In genomic region chr22:30287626-30288413, GRCh38 we compare ENCODE assay signal across 8 cellular contexts. TPM values are rescaled to one million over a fixed set of nuclear protein-coding genes. Genes with fewer than 3 reads are reported as not detected.
DNase-seq lines count a peak whose midpoint lies in the region; ATAC-seq and TF ChIP-seq lines count a peak whose summit lies in the region.

No MANE protein-coding gene starts in this region.

- H3K4me3 ChIP-seq in Caco-2 (ENCODE audit: low read depth, low read length) (no peak overlapping the region), HUES48 (ENCODE audit: low read depth, low read length) (peak overlapping the region; percentile 83), RWPE2 (ENCODE audit: severe bottlenecking) (peak overlapping the region; percentile 47), fibroblast of villous mesenchyme (ENCODE audit: low read depth, low read length) (peak overlapping the region; percentile 78)

- TF ChIP-seq CTCF in Caco-2 (IDR thresholded peaks at IDR 0.05; ENCODE audit: insufficient read depth in 1 of 2, low read depth in 1 of 2, low read length in 1 of 2, severe bottlenecking in 1 of 2, unreplicated experiment in 1 of 2) = peak; percentile 59 to 74
- peak; percentile 78 for TF ChIP-seq CTCF in RWPE2 (IDR thresholded peaks at IDR 0.05; ENCODE audit: poor library complexity, severe bottlenecking)
- peak; percentile 76 for TF ChIP-seq CTCF in fibroblast of villous mesenchyme (IDR thresholded peaks at IDR 0.05; ENCODE audit: insufficient read depth, low read depth, low read length)
- TF ChIP-seq CTCF in nephron (IDR thresholded peaks at IDR 0.05; ENCODE audit: unreplicated experiment in 3 of 3) = peak; percentile 71 to 75 (median 72)

- H3K9ac ChIP-seq in HUES48 (ENCODE audit: low read depth, low read length) = no peak overlapping the region

- H3K36me3 ChIP-seq in Caco-2 (ENCODE audit: control insufficient read depth, insufficient read depth, low read length) (no peaks in the 10 kb centered on the region; the same call in 1 of the 2 replicates), HUES48 (ENCODE audit: control insufficient read depth, insufficient read depth, low read length) (0 out of 2 replicates have a peak, but pooled peaks cover 9% of the 10 kb centered on the region), RWPE2 (ENCODE audit: low read depth) (no peaks in the 10 kb centered on the region)

- H3K36me3 Mint-ChIP-seq in Caco-2 (ENCODE audit: insufficient read depth, unreplicated experiment) = no peaks in the 10 kb centered on the region
- H3K36me3 Mint-ChIP-seq in nephron (ENCODE audit: low read depth) = no peaks in the 10 kb centered on the region
- peaks cover 11 to 22% of the 10 kb centered on the region in 2 donors for H3K36me3 Mint-ChIP-seq in stimulated activated naive B cell treated with anti-CD40 and anti-IgM and Interleukin-4, amounts not matched to agents 10 μg/mL and 1 μg/mL and 100 μg/mL, for 72 hours

- H3K27ac ChIP-seq in HUES48 (ENCODE audit: low read depth, low read length) (no peak overlapping the region), RWPE2 (ENCODE audit: poor library complexity, severe bottlenecking) (peak overlapping the region; percentile 79)

- H3K27ac Mint-ChIP-seq in Caco-2 (ENCODE audit: unreplicated experiment) (peak overlapping the region; percentile 77), nephron (peak overlapping the region; percentile 90 to 98 (median 93))
- H3K27ac Mint-ChIP-seq in stimulated activated naive B cell treated with anti-CD40 and anti-IgM and Interleukin-4, amounts not matched to agents 10 μg/mL and 1 μg/mL and 100 μg/mL, for 72 hours = peak overlapping the region; percentile 53

- H3K4me1 Mint-ChIP-seq in Caco-2 (ENCODE audit: low read depth, unreplicated experiment) (peaks cover 11% of the 10 kb centered on the region), nephron (peaks cover 13% of the 10 kb centered on the region)
- H3K4me1 Mint-ChIP-seq in stimulated activated naive B cell treated with anti-CD40 and anti-IgM and Interleukin-4, amounts not matched to agents 10 μg/mL and 1 μg/mL and 100 μg/mL, for 72 hours = peaks cover 26 to 54% of the 10 kb centered on the region in 2 donors

- H3K27me3 ChIP-seq in Caco-2 (replicated peaks; ENCODE audit: control insufficient read depth, insufficient read depth, low read length) = no peaks in the 10 kb centered on the region
- H3K27me3 ChIP-seq in HUES48 (ENCODE audit: control insufficient read depth, insufficient read depth, low read length) = no peaks in the 10 kb centered on the region
- no peaks in the 10 kb centered on the region for H3K27me3 ChIP-seq in RWPE2 (ENCODE audit: insufficient read depth, poor library complexity, severe bottlenecking)

- POLR2A ChIA-PET in Caco-2 (lab: Charles Lee) = interaction anchor here (0.5 to 1.2 kb wide), 5 partner anchors 11 to 101 kb away, joined by 3 to 14 read pairs (median 5); partner anchors contain the start of genes CCDC157, SF3A1 and TBC1D10A

- no TSS peak for BruUV-seq in Caco-2 (replicated peaks; lab: Mats Ljungman, UMichigan)

- H3K4me3 Mint-ChIP-seq in Caco-2 (ENCODE audit: unreplicated experiment) (peak overlapping the region; percentile 81), nephron (peak overlapping the region; percentile 90 to 95 (median 92))
- peak overlapping the region; percentile 92 for H3K4me3 Mint-ChIP-seq in stimulated activated naive B cell treated with anti-CD40 and anti-IgM and Interleukin-4, amounts not matched to agents 10 μg/mL and 1 μg/mL and 100 μg/mL, for 72 hours

- no peaks in the 10 kb centered on the region for H3K27me3 Mint-ChIP-seq in Caco-2 (ENCODE audit: insufficient read depth, unreplicated experiment)
- no peaks in the 10 kb centered on the region for H3K27me3 Mint-ChIP-seq in nephron (ENCODE audit: low read depth)
- no peaks in the 10 kb centered on the region for H3K27me3 Mint-ChIP-seq in stimulated activated naive B cell treated with anti-CD40 and anti-IgM and Interleukin-4, amounts not matched to agents 10 μg/mL and 1 μg/mL and 100 μg/mL, for 72 hours

- H3K9me3 ChIP-seq in Caco-2 = no peaks in the 10 kb centered on the region
- H3K9me3 ChIP-seq in HUES48 (ENCODE audit: control insufficient read depth, insufficient read depth, low read length) = no peaks in the 10 kb centered on the region
- H3K9me3 ChIP-seq in RWPE2 (ENCODE audit: severe bottlenecking) = no peaks in the 10 kb centered on the region

- intact Hi-C loops in Caco-2 (cut with micrococcal nuclease; ENCODE audit: unreplicated experiment) = loop anchor here (1.0 to 10.0 kb wide), 4 partner anchors 25 to 197 kb away; no protein-coding TSS in a partner anchor

- CTCF ChIA-PET in Caco-2 (lab: Charles Lee) = interaction anchor here (0.5 to 4.4 kb wide), 32 partner anchors 10 to 1370 kb away, joined by 3 to 106 read pairs (median 5); partner anchors contain the start of genes CCDC157, PES1, RNF215 and SEC14L2

- H3K4me1 ChIP-seq in Caco-2 (peaks cover 4% of the 10 kb centered on the region), HUES48 (ENCODE audit: control insufficient read depth, insufficient read depth, low read length) (peaks cover 18% of the 10 kb centered on the region), RWPE2 (ENCODE audit: insufficient read depth, poor library complexity, severe bottlenecking) (peaks cover 22% of the 10 kb centered on the region)

- DNase-seq in Caco-2 (peak; percentile 90 to 91), RWPE2 (ENCODE audit: low spot score) (no peak), fibroblast of villous mesenchyme (ENCODE audit: low read depth) (peak; percentile 94)
- DNase-seq in activated effector memory CD4-positive, alpha-beta T cell treated with anti-CD3 and anti-CD28 coated beads, Interleukin-2, amount 50 U/mL, for 16 hours = peak; percentile 95
- peak; percentile 79 for DNase-seq in stimulated activated naive B cell treated with anti-CD40 and anti-IgM and Interleukin-4, amounts not matched to agents 10 μg/mL and 1 μg/mL and 100 μg/mL, for 72 hours

- no peaks in the 10 kb centered on the region for H3K9me3 Mint-ChIP-seq in Caco-2 (ENCODE audit: unreplicated experiment)
- no peaks in the 10 kb centered on the region for H3K9me3 Mint-ChIP-seq in nephron
- H3K9me3 Mint-ChIP-seq in stimulated activated naive B cell treated with anti-CD40 and anti-IgM and Interleukin-4, amounts not matched to agents 10 μg/mL and 1 μg/mL and 100 μg/mL, for 72 hours = no peaks in the 10 kb centered on the region

- ATAC-seq in RWPE2 (ENCODE audit: low read depth) = peak; percentile 65
- ATAC-seq in stimulated activated naive B cell treated with anti-CD40 and anti-IgM and Interleukin-4, amounts not matched to agents 10 μg/mL and 1 μg/mL and 100 μg/mL, for 72 hours (replicated peaks) = peak; percentile 41 to 43
- ATAC-seq in HG02798 (IDR thresholded peaks at IDR 0.05; ENCODE audit: poor library complexity, unreplicated experiment) = no peak

RNA-seq across cellular contexts. Expression of gene CASTOR1, which starts 1.5 kb away (rescaled TPM):
- total RNA-seq in Caco-2 (2022) (6.3 and 7.4 TPM in 2 replicates), fibroblast of villous mesenchyme (1.6 and 4.3 TPM in 2 replicates)

RNA-seq across cellular contexts. Expression of gene OSM, which starts 21.2 kb away (rescaled TPM):
- not detected in 2 replicates for total RNA-seq in Caco-2 (2022)
- 0.43 TPM in 1 of 2 replicates, not detected in the other for total RNA-seq in fibroblast of villous mesenchyme

RNA-seq across cellular contexts. Expression of gene TBC1D10A, which starts 38.9 kb away (rescaled TPM):
- total RNA-seq in Caco-2 (2022) (11.1 and 12.2 TPM in 2 replicates), fibroblast of villous mesenchyme (26.4 and 29.8 TPM in 2 replicates)

RNA-seq across cellular contexts. Expression of gene LIF, which starts 41.3 kb away (rescaled TPM):
- total RNA-seq in Caco-2 (2022) (8.0 and 9.7 TPM in 2 replicates), fibroblast of villous mesenchyme (7.4 and 7.8 TPM in 2 replicates)
